Comparison of ENCODE assay signal across 19 cellular contexts in the genomic region with DNA sequence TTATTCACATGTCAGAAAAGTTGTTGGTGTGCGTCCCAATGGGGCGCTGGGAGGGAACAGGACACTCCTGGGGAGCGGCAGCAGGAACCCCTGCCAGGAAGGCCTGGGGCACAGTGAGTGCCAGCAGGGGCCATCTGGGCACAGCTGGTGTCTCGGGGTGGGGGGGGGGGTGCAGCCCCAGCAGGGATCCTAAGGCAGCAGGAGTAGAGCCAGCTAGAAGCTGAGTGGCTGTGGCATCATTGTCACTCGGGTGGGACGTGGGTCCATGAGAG. TPM values are rescaled to one million over a fixed set of nuclear protein-coding genes. Genes with fewer than 3 reads are reported as not detected.
DNase-seq lines count a peak whose midpoint lies in the region; ATAC-seq and TF ChIP-seq lines count a peak whose summit lies in the region.
"Had no signal": no experiment of that assay in that cellular context is flagged by ENCODE, and none has a peak within 500 bp of the region (broad histone marks: within the 10 kb centered on the region; RNA-seq: fewer than 3 reads in every experiment).

No MANE protein-coding gene starts in this region.

- H3K9me3 ChIP-seq in CD8-positive, alpha-beta T cell (ENCODE audit: low read length), result no peaks in the 10 kb centered on the region
- H3K9me3 ChIP-seq: esophagus squamous epithelium, heart left ventricle, mucosa of descending colon had no signal

- no peaks in the 10 kb centered on the region for H3K36me3 ChIP-seq in CD8-positive, alpha-beta T cell (ENCODE audit: insufficient read depth, low read length)
- H3K36me3 ChIP-seq: brain microvascular endothelial cell, esophagus squamous epithelium, heart left ventricle had no signal

- peaks cover 25% of the 10 kb centered on the region for H3K4me1 Mint-ChIP-seq in CD8-positive, alpha-beta T cell (ENCODE audit: low read depth)
- peaks cover 21% of the 10 kb centered on the region for H3K4me1 Mint-ChIP-seq in activated CD4-positive, alpha-beta memory T cell treated with anti-CD3 and anti-CD28 coated beads, Interleukin-2, amount 10 ng/mL, durations not matched to agents 7 days and 5 days
- H3K4me1 Mint-ChIP-seq in natural killer cell, result peaks cover 0 to 43% of the 10 kb centered on the region in 2 donors

- no peak overlapping the region for H3K27ac ChIP-seq in CD8-positive, alpha-beta T cell (ENCODE audit: low read depth, low read length)
- H3K27ac ChIP-seq: brain microvascular endothelial cell, heart left ventricle had no signal

- intact Hi-C loops in CD8-positive, alpha-beta T cell (cut with DNase I, micrococcal nuclease), result no loop called here
- intact Hi-C loops in natural killer cell (cut with micrococcal nuclease), result no loop called here

- peak overlapping the region; percentile 87 for H3K4me3 Mint-ChIP-seq in CD8-positive, alpha-beta T cell
- H3K4me3 Mint-ChIP-seq in activated CD4-positive, alpha-beta memory T cell treated with anti-CD3 and anti-CD28 coated beads, Interleukin-2, amount 10 ng/mL, durations not matched to agents 7 days and 5 days, result peak overlapping the region; percentile 48
- H3K4me3 Mint-ChIP-seq in natural killer cell, result peak overlapping the region; percentile 72

- no peak for ATAC-seq in CD8-positive, alpha-beta T cell
- ATAC-seq in natural killer cell, result no peak
- ATAC-seq in HG03439 (IDR thresholded peaks at IDR 0.05; ENCODE audit: unreplicated experiment), result no peak
- ATAC-seq: heart left ventricle, mucosa of descending colon had no signal

- peak; percentile 18 for DNase-seq in NCI-H345 (lab: John Stamatoyannopoulos, UW)
- DNase-seq in NCI-H345 treated with DMSO at 0.1 percent for 48 hours (lab: John Stamatoyannopoulos, UW; ENCODE audit: unreplicated experiment), result no peak
- no peak for DNase-seq in CD8-positive, alpha-beta T cell
- DNase-seq in activated CD4-positive, alpha-beta memory T cell treated with anti-CD3 and anti-CD28 coated beads, Interleukin-2, amount 10 ng/mL, durations not matched to agents 7 days and 5 days, result no peak
- DNase-seq in natural killer cell, result no peak
- no peak for DNase-seq in stimulated activated naive CD4-positive, alpha-beta T cell (lab: John Stamatoyannopoulos, UW)
- no peak for DNase-seq in SHP77 (lab: John Stamatoyannopoulos, UW)
- DNase-seq: activated CD4-positive, CD25-positive, alpha-beta regulatory T cell treated with anti-CD3 and anti-CD28 coated beads, Interleukin-2, amount 50 U/mL, for 72 hours; activated effector memory CD4-positive, alpha-beta T cell treated with Interleukin-2 at 50 U/mL for 16 hours; brain microvascular endothelial cell; COR-L47; esophagus squamous epithelium; Karpas-422; mucosa of descending colon; NCI-H1436 treated with DMSO at 0.1 percent for 48 hours; OCI-M1; retina had no signal

- TF ChIP-seq CTCF in CD8-positive, alpha-beta T cell (IDR thresholded peaks at IDR 0.05), result no peak
- no peak for TF ChIP-seq CTCF in natural killer cell (IDR thresholded peaks at IDR 0.05)

- H3K9me3 Mint-ChIP-seq in CD8-positive, alpha-beta T cell, result no peaks in the 10 kb centered on the region
- H3K9me3 Mint-ChIP-seq in activated CD4-positive, alpha-beta memory T cell treated with anti-CD3 and anti-CD28 coated beads, Interleukin-2, amount 10 ng/mL, durations not matched to agents 7 days and 5 days, result no peaks in the 10 kb centered on the region
- H3K9me3 Mint-ChIP-seq in natural killer cell, result no peaks in the 10 kb centered on the region

- H3K27ac Mint-ChIP-seq in CD8-positive, alpha-beta T cell, result no peak overlapping the region
- no peak overlapping the region for H3K27ac Mint-ChIP-seq in activated CD4-positive, alpha-beta memory T cell treated with anti-CD3 and anti-CD28 coated beads, Interleukin-2, amount 10 ng/mL, durations not matched to agents 7 days and 5 days
- H3K27ac Mint-ChIP-seq in natural killer cell, result no peak overlapping the region

- CTCF ChIA-PET in CD8-positive, alpha-beta T cell (lab: Charles Lee), result no interaction called here
- CTCF ChIA-PET in activated CD4-positive, alpha-beta memory T cell treated with anti-CD3 and anti-CD28 coated beads, Interleukin-2, amount 10 ng/mL, durations not matched to agents 7 days and 5 days (lab: Charles Lee), result no interaction called here

- POLR2A ChIA-PET in CD8-positive, alpha-beta T cell (lab: Charles Lee), result no interaction called here
- POLR2A ChIA-PET in activated CD4-positive, alpha-beta memory T cell treated with anti-CD3 and anti-CD28 coated beads, Interleukin-2, amount 10 ng/mL, durations not matched to agents 7 days and 5 days (lab: Charles Lee), result no interaction called here

- H3K27me3 Mint-ChIP-seq in CD8-positive, alpha-beta T cell (ENCODE audit: low read depth), result no peaks in the 10 kb centered on the region
- H3K27me3 Mint-ChIP-seq in activated CD4-positive, alpha-beta memory T cell treated with anti-CD3 and anti-CD28 coated beads, Interleukin-2, amount 10 ng/mL, durations not matched to agents 7 days and 5 days, result peaks cover 7% of the 10 kb centered on the region
- H3K27me3 Mint-ChIP-seq in natural killer cell (ENCODE audit: low read depth in 2 of 2), result no peaks in the 10 kb centered on the region

- H3K36me3 Mint-ChIP-seq in CD8-positive, alpha-beta T cell, result no peaks in the 10 kb centered on the region
- H3K36me3 Mint-ChIP-seq in activated CD4-positive, alpha-beta memory T cell treated with anti-CD3 and anti-CD28 coated beads, Interleukin-2, amount 10 ng/mL, durations not matched to agents 7 days and 5 days (ENCODE audit: low read depth), result no peaks in the 10 kb centered on the region
- H3K36me3 Mint-ChIP-seq in natural killer cell, result no peaks in the 10 kb centered on the region

- no peaks in the 10 kb centered on the region for H3K27me3 ChIP-seq in CD8-positive, alpha-beta T cell (ENCODE audit: insufficient read depth, low read length)
- H3K27me3 ChIP-seq: brain microvascular endothelial cell, esophagus squamous epithelium, heart left ventricle had no signal

- H3K4me3 ChIP-seq in CD8-positive, alpha-beta T cell (ENCODE audit: low read depth, low read length), result no peak overlapping the region
- H3K4me3 ChIP-seq: heart left ventricle, mucosa of descending colon had no signal

- peaks cover 21% of the 10 kb centered on the region for H3K4me1 ChIP-seq in CD8-positive, alpha-beta T cell (ENCODE audit: insufficient read depth, low read length)

RNA-seq across cellular contexts. Expression of gene ZBTB42, which starts 1.9 kb away (rescaled TPM):
- total RNA-seq in CD8-positive, alpha-beta T cell, result 1 to 10 TPM; 2.0 to 2.3 TPM
- 1 to 10 TPM; 4.9 to 5.5 TPM for total RNA-seq in activated CD4-positive, alpha-beta memory T cell treated with anti-CD3 and anti-CD28 coated beads, Interleukin-2, amount 10 ng/mL, durations not matched to agents 7 days and 5 days
- 1 to 10 TPM; 3.6 to 4.5 (median 3.7) TPM for total RNA-seq in natural killer cell

RNA-seq across cellular contexts. Expression of gene AKT1, which starts 7.3 kb away (rescaled TPM):
- total RNA-seq in CD8-positive, alpha-beta T cell, result 10 to 100 TPM; 65.7 to 67.7 TPM
- 100 to 1,000 TPM; 157 to 162 TPM for total RNA-seq in activated CD4-positive, alpha-beta memory T cell treated with anti-CD3 and anti-CD28 coated beads, Interleukin-2, amount 10 ng/mL, durations not matched to agents 7 days and 5 days
- 100 to 1,000 TPM; 152 to 163 (median 153) TPM for total RNA-seq in natural killer cell

RNA-seq across cellular contexts. Expression of gene SIVA1, which starts 49.9 kb away (rescaled TPM):
- total RNA-seq in CD8-positive, alpha-beta T cell, result 100 to 1,000 TPM; 104 to 115 TPM
- 10 to 100 TPM; 87.0 to 96.2 TPM for total RNA-seq in activated CD4-positive, alpha-beta memory T cell treated with anti-CD3 and anti-CD28 coated beads, Interleukin-2, amount 10 ng/mL, durations not matched to agents 7 days and 5 days
- 10 to 100 TPM; 59.7 to 74.8 (median 59.8) TPM for total RNA-seq in natural killer cell
